In genomic region chr3:8143186-8143585, GRCh38 we compare ENCODE assay signal across 17 cellular contexts.
"Had no signal": no experiment of that assay in that cellular context is flagged by ENCODE, and none has a peak within 500 bp of the region (broad histone marks: within the 10 kb centered on the region; RNA-seq: fewer than 3 reads in every experiment).

No MANE protein-coding gene starts in this region.

- H3K4me1 ChIP-seq: heart left ventricle, right atrium auricular region, tibial artery had no signal

- ATAC-seq: activated CD8-positive, alpha-beta memory T cell treated with anti-CD3 and anti-CD28 coated beads, Interleukin-2, amount 10 ng/mL, durations not matched to agents 7 days and 5 days; activated CD8-positive, alpha-beta T cell treated with anti-CD3 and anti-CD28 coated beads for 36 hours; esophagus mucosa; heart left ventricle; mucosa of descending colon had no signal

- H3K27me3 ChIP-seq: heart left ventricle, right atrium auricular region, tibial artery had no signal

- H3K36me3 ChIP-seq: heart left ventricle, right atrium auricular region, tibial artery, WERI-Rb-1 had no signal

- H3K27ac ChIP-seq: heart left ventricle, right atrium auricular region, tibial artery, WERI-Rb-1 had no signal

- H3K9me3 ChIP-seq: heart left ventricle, mucosa of descending colon, right atrium auricular region, tibial artery had no signal

- DNase-seq: activated CD4-positive, alpha-beta T cell treated with anti-CD3 and anti-CD28 coated beads, Interleukin-2, amount 10 ng/mL, durations not matched to agents 7 days and 5 days; activated CD4-positive, CD25-positive, alpha-beta regulatory T cell treated with anti-CD3 and anti-CD28 coated beads, Interleukin-2, amount 50 U/mL, for 72 hours; activated CD8-positive, alpha-beta memory T cell treated with anti-CD3 and anti-CD28 coated beads, Interleukin-2, amount 10 ng/mL, durations not matched to agents 7 days and 5 days; activated CD8-positive, alpha-beta T cell treated with anti-CD3 and anti-CD28 coated beads for 36 hours; activated effector memory CD4-positive, alpha-beta T cell treated with anti-CD3 and anti-CD28 coated beads, Interleukin-2, amount 50 U/mL, for 16 hours; activated naive CD4-positive, alpha-beta T cell treated with anti-CD3 and anti-CD28 coated beads, Interleukin-2, amount 10 ng/mL, durations not matched to agents 7 days and 5 days; activated T-cell treated with anti-CD3 and anti-CD28 coated beads for 4 hours; effector memory CD4-positive, alpha-beta T cell; heart left ventricle; mucosa of descending colon; tibial artery; WERI-Rb-1 had no signal

- FAIRE-seq: colon, islet of Langerhans, TTC549 had no signal

- H3K4me3 ChIP-seq: heart left ventricle, mucosa of descending colon, right atrium auricular region, tibial artery had no signal
